In genomic region chr2:152466925-152467676, GRCh38 we compare ENCODE assay signal across 8 cellular contexts.
DNase-seq lines count a peak whose midpoint lies in the region; ATAC-seq lines count a peak whose summit lies in the region.

No MANE protein-coding gene starts in this region.

- ATAC-seq in GM18858 (IDR thresholded peaks at IDR 0.05; ENCODE audit: unreplicated experiment) (peak; percentile 93), HG02885 (IDR thresholded peaks at IDR 0.05; ENCODE audit: poor library complexity, unreplicated experiment) (peak; percentile 92)
- ATAC-seq in activated naive CD8-positive, alpha-beta T cell treated with anti-CD3 and anti-CD28 coated beads, Interleukin-2, amount 50 U/mL, for 24 hours, result no peak

- H3K27me3 Mint-ChIP-seq in activated naive CD8-positive, alpha-beta T cell treated with anti-CD3 and anti-CD28 coated beads, Interleukin-2, amount 50 U/mL, for 24 hours, result peaks cover 6% of the 10 kb centered on the region

- no peaks in the 10 kb centered on the region for H3K9me3 Mint-ChIP-seq in activated naive CD8-positive, alpha-beta T cell treated with anti-CD3 and anti-CD28 coated beads, Interleukin-2, amount 50 U/mL, for 24 hours

- H3K27ac ChIP-seq in layer of hippocampus (ENCODE audit: low read depth, low read length), result peak overlapping the region; percentile 95

- H3K4me3 Mint-ChIP-seq in activated naive CD8-positive, alpha-beta T cell treated with anti-CD3 and anti-CD28 coated beads, Interleukin-2, amount 50 U/mL, for 24 hours, result no peak overlapping the region

- no peak overlapping the region for H3K27ac Mint-ChIP-seq in activated naive CD8-positive, alpha-beta T cell treated with anti-CD3 and anti-CD28 coated beads, Interleukin-2, amount 50 U/mL, for 24 hours

- DNase-seq in RPMI7951 (ENCODE audit: low read depth) (peak; percentile 83), NCI-H1417 treated with DMSO at 0.1 percent for 48 hours (lab: John Stamatoyannopoulos, UW) (no peak), NCI-H524 treated with DMSO at 0.1 percent for 48 hours (lab: John Stamatoyannopoulos, UW) (no peak)
- no peak for DNase-seq in activated CD8-positive, alpha-beta memory T cell treated with anti-CD3 and anti-CD28 coated beads, Interleukin-2, amount 50 U/mL, for 48 hours
- DNase-seq in activated naive CD8-positive, alpha-beta T cell treated with anti-CD3 and anti-CD28 coated beads, Interleukin-2, amount 50 U/mL, for 24 hours, result no peak

- peaks cover 9% of the 10 kb centered on the region for H3K4me1 Mint-ChIP-seq in activated naive CD8-positive, alpha-beta T cell treated with anti-CD3 and anti-CD28 coated beads, Interleukin-2, amount 50 U/mL, for 24 hours

- no peaks in the 10 kb centered on the region for H3K27me3 ChIP-seq in layer of hippocampus (ENCODE audit: control insufficient read depth, insufficient read depth, low read length)

- H3K36me3 Mint-ChIP-seq in activated naive CD8-positive, alpha-beta T cell treated with anti-CD3 and anti-CD28 coated beads, Interleukin-2, amount 50 U/mL, for 24 hours (ENCODE audit: low read depth), result no peaks in the 10 kb centered on the region
